Comparison of ENCODE assay signal across 9 cellular contexts in genomic region chr19:2542341-2543069, GRCh38.
A peak's percentile ranks its signal among the peaks of the same experiment; 100 is the strongest.
DNase-seq lines count a peak whose midpoint lies in the region; ATAC-seq, FAIRE-seq and TF ChIP-seq lines count a peak whose summit lies in the region.
"Had no signal": no experiment of that assay in that cellular context is flagged by ENCODE, and none has a peak within 500 bp of the region (broad histone marks: within the 10 kb centered on the region; RNA-seq: fewer than 3 reads in every experiment).

No MANE protein-coding gene starts in this region.

- peak overlapping the region; percentile 91 to 96 for H3K27ac ChIP-seq in right atrium auricular region

- H3K9ac ChIP-seq in skeletal muscle satellite cell (ENCODE audit: low read depth, low read length), result peak overlapping the region; percentile 92

- FAIRE-seq in GM18507 (lab: Jason Lieb, UNC), result peak; percentile 9

- H3K9me3 ChIP-seq in right atrium auricular region (no peaks in the 10 kb centered on the region), skeletal muscle satellite cell (replicated peaks; ENCODE audit: low read length) (no peaks in the 10 kb centered on the region)

- ATAC-seq in HG02571 (IDR thresholded peaks at IDR 0.05; ENCODE audit: unreplicated experiment) (no peak), GM18517 (IDR thresholded peaks at IDR 0.05; ENCODE audit: unreplicated experiment) (no peak)

- H3K27me3 ChIP-seq in right atrium auricular region (no peaks in the 10 kb centered on the region), skeletal muscle satellite cell (ENCODE audit: control insufficient read depth, insufficient read depth, low read length) (no peaks in the 10 kb centered on the region)

- peak overlapping the region; percentile 50 for H3K4me2 ChIP-seq in skeletal muscle satellite cell (ENCODE audit: low read length)

- DNase-seq in GM18507 (ENCODE audit: extremely low spot score, insufficient read length, low read depth), result no peak
- DNase-seq in SK-N-DZ (ENCODE audit: low spot score), result peak; percentile 23
- no peak for DNase-seq in right atrium auricular region (ENCODE audit: low spot score)
- no peak for DNase-seq in NCI-H187 treated with DMSO at 0.1 percent for 48 hours (lab: John Stamatoyannopoulos, UW)
- DNase-seq in DMS79 (lab: John Stamatoyannopoulos, UW), result no peak
- DNase-seq: head of caudate nucleus had no signal

- TF ChIP-seq CTCF in right atrium auricular region (IDR thresholded peaks at IDR 0.05), result no peak

- H3K36me3 ChIP-seq in right atrium auricular region (no peaks in the 10 kb centered on the region), skeletal muscle satellite cell (ENCODE audit: insufficient read depth, low read length) (no peaks in the 10 kb centered on the region)

- H3K4me1 ChIP-seq in right atrium auricular region (peaks cover 0 to 77% of the 10 kb centered on the region in 2 donors), skeletal muscle satellite cell (ENCODE audit: control insufficient read depth, insufficient read depth, low read length) (peaks cover 69% of the 10 kb centered on the region)

- H3K4me3 ChIP-seq in right atrium auricular region, result peak overlapping the region in 1 of 2 donors; percentile 36
- no peak overlapping the region for H3K4me3 ChIP-seq in skeletal muscle satellite cell (ENCODE audit: low read length)
